ENCODE assay signal across 12 cellular contexts in genomic region chr4:104896623-104897296, GRCh38.
DNase-seq lines count a peak whose midpoint lies in the region; ATAC-seq and TF ChIP-seq lines count a peak whose summit lies in the region.
"Had no signal": no experiment of that assay in that cellular context is flagged by ENCODE, and none has a peak within 500 bp of the region (broad histone marks: within the 10 kb centered on the region; RNA-seq: fewer than 3 reads in every experiment).

No MANE protein-coding gene starts in this region.

- H3K9me3 ChIP-seq in upper lobe of left lung (no peaks in the 10 kb centered on the region), stomach (peaks cover 0 to 6% (median 0%) of the 10 kb centered on the region in 4 donors)

- TF ChIP-seq POLR2A in upper lobe of left lung (IDR thresholded peaks at IDR 0.05) (no peak), stomach (IDR thresholded peaks at IDR 0.05) (no peak)

- DNase-seq in LHCN-M2 (ENCODE audit: low read depth), result peak; percentile 65
- peak; percentile 4 for DNase-seq in glomerular visceral epithelial cell (ENCODE audit: extremely low spot score)
- DNase-seq in upper lobe of left lung, result no peak
- DNase-seq in stomach, result no peak
- no peak for DNase-seq in T-helper 9 cell
- DNase-seq in cerebellar cortex (ENCODE audit: low spot score), result no peak
- DNase-seq: activated gamma-delta T cell, GOT3, Kasumi-1, left colon had no signal

- H3K27ac ChIP-seq in upper lobe of left lung (no peak overlapping the region), stomach (no peak overlapping the region)

- TF ChIP-seq CTCF in upper lobe of left lung (IDR thresholded peaks at IDR 0.05) (no peak), stomach (IDR thresholded peaks at IDR 0.05) (no peak)

- 31 to 33% methylated on average over 1 of the region's 1 CpG for WGBS in upper lobe of left lung, 2 donors
- 6 to 24% (median 21%) methylated on average over 1 of the region's 1 CpG for WGBS in stomach, 5 donors

- ATAC-seq in GM18499 (IDR thresholded peaks at IDR 0.05; ENCODE audit: insufficient read depth, unreplicated experiment) (peak; percentile 60), GM21423 (IDR thresholded peaks at IDR 0.05; ENCODE audit: unreplicated experiment) (peak; percentile 75), upper lobe of left lung (ENCODE audit: low FRiP score in 2 of 2) (no peak)
- ATAC-seq: left colon had no signal

- H3K4me3 ChIP-seq in upper lobe of left lung (no peak overlapping the region), stomach (no peak overlapping the region)

- TF ChIP-seq EP300 in upper lobe of left lung (IDR thresholded peaks at IDR 0.05) (no peak), stomach (IDR thresholded peaks at IDR 0.05) (no peak)

- H3K36me3 ChIP-seq in upper lobe of left lung (no peaks in the 10 kb centered on the region), stomach (no peaks in the 10 kb centered on the region)

- H3K4me1 ChIP-seq in upper lobe of left lung (no peaks in the 10 kb centered on the region), stomach (no peaks in the 10 kb centered on the region)

- H3K27me3 ChIP-seq in upper lobe of left lung (no peaks in the 10 kb centered on the region), stomach (no peaks in the 10 kb centered on the region)

- intact Hi-C loops in stomach (cut with DNase I; ENCODE audit: low total_unique reads), result no loop called here

Comparison
In these comparisons a context has a peak if more than half of its experiments do, and no peak if none do; other contexts are left out.
1. ATAC-seq: peak in GM18499 (single experiment) and GM21423 (single experiment); none in upper lobe of left lung (0 of 2).
2. DNase-seq: peak in LHCN-M2 (single experiment) and glomerular visceral epithelial cell (single experiment); none in upper lobe of left lung (0 of 2), stomach (single experiment), T-helper 9 cell (single experiment) and cerebellar cortex (single experiment).